In the genomic region with DNA sequence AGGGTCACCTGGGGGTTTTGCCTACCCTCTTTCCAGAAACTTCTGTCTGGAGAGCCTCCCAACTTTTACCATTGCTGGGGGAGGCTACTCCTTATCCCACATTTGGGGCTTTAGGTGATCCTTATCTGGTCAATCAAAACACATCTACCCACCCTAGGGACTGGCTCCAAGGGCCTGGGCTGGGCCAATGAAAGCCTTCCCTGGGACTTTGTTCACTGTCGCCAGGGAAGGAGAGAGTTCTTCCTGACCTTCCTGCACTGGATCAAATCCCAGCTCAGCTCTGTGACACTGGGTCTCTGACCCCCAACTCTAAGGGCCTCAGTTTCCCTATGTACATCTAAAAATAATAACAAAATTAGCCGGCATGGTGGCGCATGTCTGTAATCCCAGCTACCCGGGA, we compare ENCODE assay signal across 21 cellular contexts. TPM values are rescaled to one million over a fixed set of nuclear protein-coding genes. Genes with fewer than 3 reads are reported as not detected.
DNase-seq lines count a peak whose midpoint lies in the region; ATAC-seq and TF ChIP-seq lines count a peak whose summit lies in the region.
"Had no signal": no experiment of that assay in that cellular context is flagged by ENCODE, and none has a peak within 500 bp of the region (broad histone marks: within the 10 kb centered on the region; RNA-seq: fewer than 3 reads in every experiment).

No MANE protein-coding gene starts in this region.

- H3K79me2 ChIP-seq in osteoblast (ENCODE audit: insufficient read depth, low read length), result no peaks in the 10 kb centered on the region

- DNase-seq in heart right ventricle, result no peak
- DNase-seq in Right ventricle myocardium inferior (ENCODE audit: missing footprints), result no peak
- peak; percentile 21 for DNase-seq in SK-MEL-5 (ENCODE audit: low read depth, low spot score)
- DNase-seq in osteoblast (ENCODE audit: insufficient read length, low spot score, missing footprints), result peak; percentile 69
- DNase-seq in DMS79 treated with DMSO at 0.1 percent for 48 hours (lab: John Stamatoyannopoulos, UW), result no peak
- no peak for DNase-seq in kidney tubule cell (ENCODE audit: low spot score)
- DNase-seq: CD8-positive, alpha-beta memory T cell; DMS79; H7; HFFc6; KG1; NCI-H1105; NCI-H146; NCI-H2029; NCI-H226; NCI-H510A treated with DMSO at 0.1 percent for 48 hours; NCI-H748 treated with DMSO at 0.1 percent for 48 hours; SJCRH30 had no signal

- H3K36me3 ChIP-seq in heart right ventricle, result peaks cover 0 to 68% (median 22%) of the 10 kb centered on the region in 9 donors
- H3K36me3 ChIP-seq in osteoblast (ENCODE audit: insufficient read depth, low read length), result no peaks in the 10 kb centered on the region

- in situ Hi-C loops in SK-MEL-5 (cut with HindIII; ENCODE audit: low pct_unique_long_range_greater_than_20kb, low sequenced_read_pairs), result no loop called here

- H3K4me2 ChIP-seq in osteoblast (ENCODE audit: insufficient read depth, low read length), result no peak overlapping the region

- ATAC-seq in heart right ventricle (no peak), Right ventricle myocardium inferior (no peak)

- intact Hi-C loops in heart right ventricle (cut with DNase I), result no loop called here
- intact Hi-C loops in Right ventricle myocardium inferior (cut with DNase I), result no loop called here

- H3K27ac ChIP-seq in heart right ventricle (peak overlapping the region in 7 of 10 donors; percentile 77 to 95 (median 89)), osteoblast (ENCODE audit: low read depth, low read length) (no peak overlapping the region)
- H3K27ac ChIP-seq: C4-2B, RWPE1, SJCRH30 had no signal

- peaks cover 37 to 83% (median 63%) of the 10 kb centered on the region in 9 donors for H3K4me1 ChIP-seq in heart right ventricle
- H3K4me1 ChIP-seq in osteoblast (ENCODE audit: insufficient read depth, low read length), result peaks cover 4% of the 10 kb centered on the region

- TF ChIP-seq CTCF in heart right ventricle (IDR thresholded peaks at IDR 0.05), result no peak
- TF ChIP-seq CTCF in osteoblast (IDR thresholded peaks at IDR 0.05; ENCODE audit: extremely low read depth, low read depth, low read length), result no peak

- no peaks in the 10 kb centered on the region for H4K20me1 ChIP-seq in osteoblast (ENCODE audit: insufficient read depth, low read length)

- H3K9me3 ChIP-seq in heart right ventricle, result no peaks in the 10 kb centered on the region
- H3K9me3 ChIP-seq in osteoblast (ENCODE audit: low read depth, low read length), result no peaks in the 10 kb centered on the region
- H3K9me3 ChIP-seq: SJCRH30 had no signal

- H3K27me3 ChIP-seq in heart right ventricle (no peaks in the 10 kb centered on the region), osteoblast (ENCODE audit: insufficient read depth, low read length) (no peaks in the 10 kb centered on the region)
- H3K27me3 ChIP-seq: SJCRH30 had no signal

- H3K4me3 ChIP-seq in heart right ventricle (no peak overlapping the region), osteoblast (ENCODE audit: insufficient read depth, low read length) (no peak overlapping the region)
- H3K4me3 ChIP-seq: SJCRH30 had no signal

- 87 to 96% methylated on average over 4 of the region's 4 CpGs for WGBS in heart right ventricle, 2 donors

- no peak overlapping the region for H2AFZ ChIP-seq in osteoblast (ENCODE audit: low read length)

RNA-seq across cellular contexts. Expression of a gene that starts 11.1 kb away (rescaled TPM):
- total RNA-seq in heart right ventricle (10 to 100 TPM; 27.6 to 57.2 (median 40.2) TPM), Right ventricle myocardium inferior (35.1 TPM), osteoblast (12.7 and 183 TPM in 2 replicates)
- 10 to 100 TPM; 29.0 to 73.3 TPM for polyA plus RNA-seq in heart right ventricle
- 3.5 and 3.9 TPM in 2 replicates for total RNA-seq in SK-MEL-5 (2014; rRNA removed; shearing (Covaris generic))
- 11.4 and 12.6 TPM in 2 replicates for polyA plus RNA-seq in SK-MEL-5 (2015; cell fraction: cytosol; rRNA removed)
- 24.4 and 34.5 TPM in 2 replicates for polyA plus RNA-seq in SK-MEL-5 (2015; cell fraction: nucleus; rRNA removed)

RNA-seq across cellular contexts. Expression of a gene that starts 11.8 kb away (rescaled TPM):
- 1 to 10 TPM in 2 of 10 donors, under 1 TPM in 2, not detected in 6; 0.34 to 1.8 (median 0.99) TPM for total RNA-seq in heart right ventricle
- 10 to 100 TPM in 1 of 2 donors, 1 to 10 TPM in 1; 3.9 to 13.0 TPM for polyA plus RNA-seq in heart right ventricle
- total RNA-seq in Right ventricle myocardium inferior, result 0.87 TPM
- total RNA-seq in SK-MEL-5 (2014; rRNA removed; shearing (Covaris generic)), result not detected in 2 replicates
- polyA plus RNA-seq in SK-MEL-5 (2015; cell fraction: cytosol; rRNA removed), result not detected in 2 replicates
- polyA plus RNA-seq in SK-MEL-5 (2015; cell fraction: nucleus; rRNA removed), result not detected in 2 replicates
- total RNA-seq in osteoblast, result not detected in 2 replicates
- total RNA-seq: A172; CD8-positive, alpha-beta memory T cell; H7; HFFc6; SJCRH30 had no signal
- polyA plus RNA-seq: CD8-positive, alpha-beta memory T cell had no signal

RNA-seq across cellular contexts. Expression of a gene that starts 44.7 kb away (rescaled TPM):
- not detected for total RNA-seq in heart right ventricle
- polyA plus RNA-seq in heart right ventricle, result not detected
- not detected for total RNA-seq in Right ventricle myocardium inferior
- not detected in 2 replicates for total RNA-seq in SK-MEL-5 (2014; rRNA removed; shearing (Covaris generic))
- not detected in 2 replicates for polyA plus RNA-seq in SK-MEL-5 (2015; cell fraction: cytosol; rRNA removed)
- polyA plus RNA-seq in SK-MEL-5 (2015; cell fraction: nucleus; rRNA removed), result not detected in 2 replicates
- not detected in 2 replicates for total RNA-seq in osteoblast
- total RNA-seq: A172; CD8-positive, alpha-beta memory T cell; H7; HFFc6; SJCRH30 had no signal
- polyA plus RNA-seq: CD8-positive, alpha-beta memory T cell had no signal

RNA-seq across cellular contexts. Expression of a gene that starts 53.9 kb away (rescaled TPM):
- total RNA-seq in heart right ventricle (100 to 1,000 TPM; 243 to 355 (median 307) TPM), Right ventricle myocardium inferior (434 TPM), osteoblast (253 and 295 TPM in 2 replicates)
- 100 to 1,000 TPM; 165 to 226 TPM for polyA plus RNA-seq in heart right ventricle
- 10.7 and 10.9 TPM in 2 replicates for total RNA-seq in SK-MEL-5 (2014; rRNA removed; shearing (Covaris generic))
- 27.1 and 33.6 TPM in 2 replicates for polyA plus RNA-seq in SK-MEL-5 (2015; cell fraction: cytosol; rRNA removed)
- 6.4 and 17.2 TPM in 2 replicates for polyA plus RNA-seq in SK-MEL-5 (2015; cell fraction: nucleus; rRNA removed)

Comparison
In these comparisons a context has a peak if more than half of its experiments do, and no peak if none do; other contexts are left out.
1. DNase-seq: peak in SK-MEL-5 (single experiment) and osteoblast (single experiment); none in heart right ventricle (0 of 2), Right ventricle myocardium inferior (single experiment), DMS79 treated with DMSO at 0.1 percent for 48 hours (single experiment) and kidney tubule cell (single experiment).